ENCODE assay signal across 12 cellular contexts in genomic region chr7:45160374-45160773, GRCh38. TPM values are rescaled to one million over a fixed set of nuclear protein-coding genes. Genes with fewer than 3 reads are reported as not detected.
DNase-seq lines count a peak whose midpoint lies in the region; ATAC-seq and TF ChIP-seq lines count a peak whose summit lies in the region.
"Had no signal": no experiment of that assay in that cellular context is flagged by ENCODE, and none has a peak within 500 bp of the region (broad histone marks: within the 10 kb centered on the region; RNA-seq: fewer than 3 reads in every experiment).

No MANE protein-coding gene starts in this region.

- H3K27ac Mint-ChIP-seq in osteocyte (ENCODE audit: unreplicated experiment), result no peak overlapping the region
- H3K27ac Mint-ChIP-seq: T-helper 2 cell treated with Interferon-gamma antibody and Interleukin-4, amounts not matched to agents 5 μg/mL and 100 μg/mL, for 36 hours had no signal

- peak; percentile 28 for DNase-seq in Ammon's horn (ENCODE audit: low spot score)
- DNase-seq in globus pallidus (ENCODE audit: low spot score), result peak; percentile 50
- no peak for DNase-seq in cortex of kidney (lab: John Stamatoyannopoulos, UW)
- no peak for DNase-seq in osteocyte (ENCODE audit: extremely low spot score, unreplicated experiment)
- no peak for DNase-seq in RKO (ENCODE audit: low spot score)
- DNase-seq: BE2C; GF-D8; NK-92 treated with Interleukin-12 subunit alpha and Interleukin-12 subunit beta, amount 100 ng/mL, for 24 hours had no signal

- peak; percentile 52 for ATAC-seq in GM18520 (IDR thresholded peaks at IDR 0.05; ENCODE audit: unreplicated experiment)
- peak; percentile 53 for ATAC-seq in HG02973 (IDR thresholded peaks at IDR 0.05; ENCODE audit: unreplicated experiment)
- ATAC-seq in esophagus mucosa, result no peak

- TF ChIP-seq CTCF in osteocyte (IDR thresholded peaks at IDR 0.05), result no peak

- H3K4me3 Mint-ChIP-seq in osteocyte (ENCODE audit: unreplicated experiment), result no peak overlapping the region
- H3K4me3 Mint-ChIP-seq: T-helper 2 cell treated with Interferon-gamma antibody and Interleukin-4, amounts not matched to agents 5 μg/mL and 100 μg/mL, for 36 hours had no signal

- no peaks in the 10 kb centered on the region for H3K4me1 Mint-ChIP-seq in osteocyte (ENCODE audit: unreplicated experiment)

- H3K9me3 Mint-ChIP-seq in osteocyte (ENCODE audit: unreplicated experiment), result peaks cover 8% of the 10 kb centered on the region

- H3K36me3 Mint-ChIP-seq in osteocyte (ENCODE audit: unreplicated experiment), result no peaks in the 10 kb centered on the region

- peaks cover 48% of the 10 kb centered on the region for H3K27me3 Mint-ChIP-seq in osteocyte (ENCODE audit: unreplicated experiment)

RNA-seq across cellular contexts. Expression of gene RAMP3, which starts 2.8 kb away (rescaled TPM):
- total RNA-seq in esophagus mucosa (7.8 TPM), osteocyte (not detected in 2 replicates)

RNA-seq across cellular contexts. Expression of gene TBRG4, which starts 48.9 kb away (rescaled TPM):
- 51.9 TPM for total RNA-seq in esophagus mucosa
- total RNA-seq in osteocyte, result 54.9 and 60.0 TPM in 2 replicates

Comparison
In these comparisons a context has a peak if more than half of its experiments do, and no peak if none do; other contexts are left out.
1. DNase-seq: peak in Ammon's horn (single experiment) and globus pallidus (single experiment); none in cortex of kidney (single experiment), osteocyte (single experiment) and RKO (single experiment).